ENCODE assay signal across 26 cellular contexts in the genomic region with DNA sequence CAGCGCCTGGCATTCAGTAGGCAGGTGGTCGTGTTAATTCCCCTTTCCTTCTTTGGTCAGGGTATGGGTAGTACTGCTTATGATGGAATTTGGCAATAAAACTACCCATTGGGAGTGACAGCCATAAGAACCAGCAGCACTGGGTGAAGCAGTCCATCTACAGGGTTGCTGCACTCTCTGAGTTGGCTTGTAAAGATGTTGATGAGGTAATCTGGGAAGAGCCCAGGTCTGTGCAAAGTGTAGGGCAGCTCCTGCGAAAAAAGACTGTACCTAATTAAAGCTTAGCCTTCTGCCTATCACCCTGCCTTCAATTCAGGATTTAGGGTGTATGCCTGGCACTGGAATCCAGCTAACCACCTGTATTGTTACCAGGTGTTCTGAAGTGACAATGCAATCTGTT. TPM values are rescaled to one million over a fixed set of nuclear protein-coding genes. Genes with fewer than 3 reads are reported as not detected.
"Had no signal": no experiment of that assay in that cellular context is flagged by ENCODE, and none has a peak within 500 bp of the region (broad histone marks: within the 10 kb centered on the region; RNA-seq: fewer than 3 reads in every experiment).

No MANE protein-coding gene starts in this region.

- H3K36me3 ChIP-seq: Peyer's patch, SJSA1 had no signal

- H3K4me1 ChIP-seq: Peyer's patch, SJSA1 had no signal

- H3K27me3 ChIP-seq: Peyer's patch had no signal

- FAIRE-seq: K562 had no signal

- H2AFZ ChIP-seq: PC-9 had no signal

- ATAC-seq: K562, T-cell had no signal

- H3K4me3 ChIP-seq: K562, PC-9, Peyer's patch, SJSA1, SK-N-MC had no signal

- H3K9ac ChIP-seq: KMS-11 had no signal

- H3K4me2 ChIP-seq: KMS-11, PC-9 had no signal

- H3K9me3 ChIP-seq: Peyer's patch, SJSA1 had no signal

- H3K27ac ChIP-seq: KMS-11, PC-9, Peyer's patch, SJSA1, SK-N-MC had no signal

- DNase-seq: Kasumi-1, MM.1S, NCI-H1092 treated with DMSO at 0.1 percent for 48 hours, NCI-H1436, NCI-H187, NCI-H2029, NCI-H2081 treated with DMSO at 0.1 percent for 48 hours, NCI-H2171 treated with DMSO at 0.1 percent for 48 hours, NCI-H345, NCI-H446 treated with DMSO at 0.1 percent for 48 hours, NCI-H510A treated with DMSO at 0.1 percent for 48 hours, NCI-H526, NCI-H82, PC-9, Peyer's patch, Right ventricle myocardium superior, SIG-M5, T-cell had no signal

RNA-seq across cellular contexts. Expression of gene FETUB, which starts 4.7 kb away (rescaled TPM):
- total RNA-seq: K562, M059J, OCI-LY7, PC-9, Peyer's patch, Right ventricle myocardium superior, RPMI7951, SJSA1, T-cell had no signal
- polyA plus RNA-seq: IgD-negative memory B cell, K562 had no signal

RNA-seq across cellular contexts. Expression of gene AHSG, which starts 22.7 kb away (rescaled TPM):
- total RNA-seq: M059J, OCI-LY7, PC-9, Peyer's patch, Right ventricle myocardium superior, RPMI7951, SJSA1 had no signal
- polyA plus RNA-seq: IgD-negative memory B cell, K562 had no signal

RNA-seq across cellular contexts. Expression of gene HRG, which starts 30.3 kb away (rescaled TPM):
- total RNA-seq: K562, M059J, OCI-LY7, Peyer's patch, Right ventricle myocardium superior, RPMI7951, SJSA1 had no signal
- polyA plus RNA-seq: IgD-negative memory B cell, K562 had no signal
